1 cellular context compared by ENCODE assay signal in the genomic region with DNA sequence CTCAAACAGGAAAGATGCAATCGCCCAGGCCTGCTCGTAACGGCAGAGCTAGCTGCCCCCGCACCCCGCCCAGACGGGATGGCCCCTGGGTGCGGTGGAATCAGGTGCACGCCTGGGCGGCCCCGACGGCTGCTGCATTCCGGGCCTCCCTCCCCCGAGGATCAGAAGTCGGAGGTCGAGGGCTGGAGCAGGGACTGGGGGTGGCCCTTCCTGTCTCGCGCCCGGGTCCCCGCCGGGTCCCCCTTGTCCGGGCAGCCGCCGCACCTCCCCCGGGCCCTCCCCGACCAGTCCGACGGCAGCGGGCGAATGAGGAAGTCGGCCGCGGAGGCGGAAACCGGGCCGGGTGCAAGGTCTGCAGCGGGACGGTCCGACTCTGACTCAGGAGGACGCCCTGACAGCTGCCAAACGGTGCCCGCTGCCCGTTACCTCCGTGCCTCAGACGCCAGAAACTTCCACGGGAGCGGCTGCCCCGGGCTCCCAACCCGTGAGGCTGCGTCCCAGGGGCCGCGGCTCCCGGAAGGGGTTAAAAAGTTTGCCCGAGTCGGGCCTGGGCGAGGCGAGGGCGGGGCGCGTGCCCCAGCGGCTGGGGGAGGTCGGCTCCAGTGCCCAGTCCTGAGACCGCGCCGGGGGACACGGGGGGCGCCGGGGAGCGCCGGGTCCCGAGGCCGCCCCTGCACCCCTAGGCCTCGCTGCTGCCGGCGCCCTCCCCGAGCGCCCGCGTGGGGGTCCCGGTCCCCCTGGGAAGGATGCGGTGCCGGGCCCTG.
TF ChIP-seq lines count a peak whose summit lies in the region.

No MANE protein-coding gene starts in this region.

TF ChIP-seq in K562, 482 proteins besides CTCF, POLR2A, EP300 and RAD21 (continued from another document):
- TF ChIP-seq, protein P1, sequence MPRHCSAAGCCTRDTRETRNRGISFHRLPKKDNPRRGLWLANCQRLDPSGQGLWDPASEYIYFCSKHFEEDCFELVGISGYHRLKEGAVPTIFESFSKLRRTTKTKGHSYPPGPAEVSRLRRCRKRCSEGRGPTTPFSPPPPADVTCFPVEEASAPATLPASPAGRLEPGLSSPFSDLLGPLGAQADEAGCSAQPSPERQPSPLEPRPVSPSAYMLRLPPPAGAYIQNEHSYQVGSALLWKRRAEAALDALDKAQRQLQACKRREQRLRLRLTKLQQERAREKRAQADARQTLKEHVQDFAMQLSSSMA (CRISPR knock-in tag; IDR thresholded peaks at IDR 0.05) = no peak
- TF ChIP-seq ZBTB40 (IDR thresholded peaks at IDR 0.05) (peak; percentile 76), ZBTB40 (CRISPR knock-in tag; IDR thresholded peaks at IDR 0.05) (no peak), BRD4 (IDR thresholded peaks at IDR 0.05) (no peak), ZNF12 (CRISPR knock-in tag; IDR thresholded peaks at IDR 0.05) (peak; percentile 23; the same call in 1 of the 2 replicates), ELF1 (tag; IDR thresholded peaks at IDR 0.05) (peak; percentile 69; the same call in 1 of the 2 replicates), SIN3A (IDR thresholded peaks at IDR 0.05; ENCODE audit: borderline replicate concordance in 2 of 2, control insufficient read depth in 1 of 2, low read depth in 2 of 2, low read length in 2 of 2) (peak in 1 of 2 experiments; percentile 64; a peak in 1 of 4 replicates), MNT (conservative IDR thresholded peaks at IDR 0.05) (peak; percentile 37 to 53; a peak in 2 of 4 replicates), ZNF124 (CRISPR knock-in tag; IDR thresholded peaks at IDR 0.05) (no peak), CHD1 (IDR thresholded peaks at IDR 0.05; ENCODE audit: low read length) (peak; percentile 52), SPI1 (IDR thresholded peaks at IDR 0.05; ENCODE audit: borderline replicate concordance, low read depth, low read length) (peak; percentile 89), NFIC (IDR thresholded peaks at IDR 0.05) (peak; percentile 86), ELF4 (CRISPR knock-in tag; IDR thresholded peaks at IDR 0.05) (no peak), MAZ (CRISPR knock-in tag; conservative IDR thresholded peaks at IDR 0.05 in 1 of 2, IDR thresholded peaks at IDR 0.05 in 1 of 2) (peak in 1 of 2 experiments; percentile 33; a peak in 2 of 4 replicates), C11orf30 (IDR thresholded peaks at IDR 0.05; ENCODE audit: low read depth) (0 out of 2 replicates have a peak, but pooled peaks have one; percentile 4), RB1 (IDR thresholded peaks at IDR 0.05; ENCODE audit: low read depth) (peak; percentile 49; the same call in 1 of the 2 replicates), SMAD4 (CRISPR knock-in tag; conservative IDR thresholded peaks at IDR 0.05) (peak; percentile 81), NR1H2 (CRISPR knock-in tag; IDR thresholded peaks at IDR 0.05) (0 out of 2 replicates have a peak, but pooled peaks have one; percentile 36), ZC3H8 (IDR thresholded peaks at IDR 0.05) (no peak), GABPB1 (CRISPR knock-in tag; IDR thresholded peaks at IDR 0.05) (peak; percentile 61; the same call in 1 of the 2 replicates), ZFP36 (IDR thresholded peaks at IDR 0.05; ENCODE audit: low read depth, low read length, partially characterized antibody) (peak; percentile 41), GATAD2B (IDR thresholded peaks at IDR 0.05; ENCODE audit: borderline replicate concordance) (0 out of 2 replicates have a peak, but pooled peaks have one; percentile 40), POLR2G (IDR thresholded peaks at IDR 0.05; ENCODE audit: low read depth, low read length) (peak; percentile 71), E2F6 (IDR thresholded peaks at IDR 0.05; ENCODE audit: borderline replicate concordance in 1 of 2, extremely low read depth in 1 of 2, insufficient read depth in 1 of 2, insufficient read length in 1 of 2, low read depth in 1 of 2, low read length in 1 of 2, poor library complexity in 1 of 2, severe bottlenecking in 1 of 2) (peak in 1 of 2 experiments; percentile 4), FIP1L1 (IDR thresholded peaks at IDR 0.05; ENCODE audit: low read depth, low read length, poor library complexity, severe bottlenecking) (peak; percentile 30), TEAD1 (CRISPR knock-in tag; IDR thresholded peaks at IDR 0.05) (0 out of 4 replicates have a peak, but pooled peaks of 1 of the 2 experiments have one; percentile 58), ZBTB43 (CRISPR knock-in tag; IDR thresholded peaks at IDR 0.05) (no peak), RBM22 (IDR thresholded peaks at IDR 0.05; ENCODE audit: low read depth, low read length, poor library complexity, severe bottlenecking) (peak; percentile 68), TRIM25 (IDR thresholded peaks at IDR 0.05; ENCODE audit: borderline replicate concordance) (no peak), NCOR1 (IDR thresholded peaks at IDR 0.05) (peak; percentile 18; the same call in 1 of the 2 replicates), TAF1 (IDR thresholded peaks at IDR 0.05; ENCODE audit: control insufficient read depth, extremely low read depth, insufficient read depth, low read length, severe bottlenecking) (peak; percentile 17), CXXC5 (CRISPR knock-in tag; IDR thresholded peaks at IDR 0.05) (peak; percentile 55)
- TF ChIP-seq, protein P2, sequence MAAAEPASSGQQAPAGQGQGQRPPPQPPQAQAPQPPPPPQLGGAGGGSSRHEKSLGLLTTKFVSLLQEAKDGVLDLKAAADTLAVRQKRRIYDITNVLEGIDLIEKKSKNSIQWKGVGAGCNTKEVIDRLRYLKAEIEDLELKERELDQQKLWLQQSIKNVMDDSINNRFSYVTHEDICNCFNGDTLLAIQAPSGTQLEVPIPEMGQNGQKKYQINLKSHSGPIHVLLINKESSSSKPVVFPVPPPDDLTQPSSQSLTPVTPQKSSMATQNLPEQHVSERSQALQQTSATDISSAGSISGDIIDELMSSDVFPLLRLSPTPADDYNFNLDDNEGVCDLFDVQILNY (CRISPR knock-in tag; IDR thresholded peaks at IDR 0.05) = no peak
TF ChIP-seq in K562: peak in this region for 48.
